Comparison of ENCODE assay signal across 1 cellular context in the genomic region with DNA sequence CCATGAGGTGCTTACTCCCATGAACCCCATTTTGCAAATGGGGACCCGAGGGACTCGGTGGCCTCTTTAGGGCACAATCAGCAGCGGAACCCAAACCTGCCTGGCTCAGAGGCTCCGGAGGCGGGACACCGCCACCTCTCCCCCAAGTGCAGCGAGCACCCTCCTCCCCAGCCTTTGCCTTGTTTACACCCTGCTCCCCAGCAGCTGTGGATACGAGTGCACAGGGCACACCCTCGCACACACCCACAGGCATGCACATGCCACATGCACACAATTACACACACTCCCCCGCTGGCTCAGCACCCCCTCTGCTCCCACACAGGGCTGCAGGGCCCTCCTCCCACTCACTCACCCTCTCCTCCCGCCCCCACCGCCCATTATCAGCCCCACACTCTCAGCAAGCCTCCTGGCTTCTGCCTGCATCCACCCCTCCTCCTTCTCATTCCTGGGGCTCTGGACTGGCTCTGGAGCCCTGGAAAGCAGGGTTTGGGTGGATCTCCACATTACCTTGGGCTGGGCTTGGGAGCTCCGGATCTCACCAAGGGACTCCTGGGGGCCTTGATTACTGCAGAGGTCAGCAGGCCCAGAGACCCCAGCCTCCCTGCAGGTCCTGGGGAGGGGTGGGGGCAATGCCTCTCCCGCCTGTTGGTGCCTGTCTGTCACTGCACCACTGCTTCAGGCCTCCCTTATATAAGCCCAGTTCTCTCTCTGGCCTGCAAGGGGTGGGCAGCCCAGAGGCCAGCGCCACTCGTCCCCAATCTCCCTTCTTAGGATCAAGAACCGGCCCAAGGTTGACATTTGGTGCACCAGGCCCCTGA.
A peak's percentile ranks its signal among the peaks of the same experiment; 100 is the strongest.
TF ChIP-seq lines count a peak whose summit lies in the region.

No MANE protein-coding gene starts in this region.

TF ChIP-seq in HepG2, 621 proteins besides CTCF, POLR2A, EP300 and RAD21 (continued from another document and continues in another):
- TF ChIP-seq, protein P1, sequence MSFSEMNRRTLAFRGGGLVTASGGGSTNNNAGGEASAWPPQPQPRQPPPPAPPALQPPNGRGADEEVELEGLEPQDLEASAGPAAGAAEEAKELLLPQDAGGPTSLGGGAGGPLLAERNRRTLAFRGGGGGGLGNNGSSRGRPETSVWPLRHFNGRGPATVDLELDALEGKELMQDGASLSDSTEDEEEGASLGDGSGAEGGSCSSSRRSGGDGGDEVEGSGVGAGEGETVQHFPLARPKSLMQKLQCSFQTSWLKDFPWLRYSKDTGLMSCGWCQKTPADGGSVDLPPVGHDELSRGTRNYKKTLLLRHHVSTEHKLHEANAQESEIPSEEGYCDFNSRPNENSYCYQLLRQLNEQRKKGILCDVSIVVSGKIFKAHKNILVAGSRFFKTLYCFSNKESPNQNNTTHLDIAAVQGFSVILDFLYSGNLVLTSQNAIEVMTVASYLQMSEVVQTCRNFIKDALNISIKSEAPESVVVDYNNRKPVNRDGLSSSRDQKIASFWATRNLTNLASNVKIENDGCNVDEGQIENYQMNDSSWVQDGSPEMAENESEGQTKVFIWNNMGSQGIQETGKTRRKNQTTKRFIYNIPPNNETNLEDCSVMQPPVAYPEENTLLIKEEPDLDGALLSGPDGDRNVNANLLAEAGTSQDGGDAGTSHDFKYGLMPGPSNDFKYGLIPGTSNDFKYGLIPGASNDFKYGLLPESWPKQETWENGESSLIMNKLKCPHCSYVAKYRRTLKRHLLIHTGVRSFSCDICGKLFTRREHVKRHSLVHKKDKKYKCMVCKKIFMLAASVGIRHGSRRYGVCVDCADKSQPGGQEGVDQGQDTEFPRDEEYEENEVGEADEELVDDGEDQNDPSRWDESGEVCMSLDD (CRISPR knock-in tag; IDR thresholded peaks at IDR 0.05; ENCODE audit: borderline replicate concordance), result peak; percentile 91
- TF ChIP-seq ZNF780A (CRISPR knock-in tag; IDR thresholded peaks at IDR 0.05) (no peak), ELF1 (CRISPR knock-in tag; IDR thresholded peaks at IDR 0.05) (no peak), ZNF317 (CRISPR knock-in tag; IDR thresholded peaks at IDR 0.05) (no peak), MEIS2 (CRISPR knock-in tag; IDR thresholded peaks at IDR 0.05) (no peak), JARID2 (CRISPR knock-in tag; IDR thresholded peaks at IDR 0.05; ENCODE audit: insufficient replicate concordance) (no peak), KDM4B (CRISPR knock-in tag; IDR thresholded peaks at IDR 0.05) (no peak), ZNF263 (CRISPR knock-in tag; IDR thresholded peaks at IDR 0.05) (peak; percentile 93), SNAPC2 (CRISPR knock-in tag; IDR thresholded peaks at IDR 0.05) (no peak), HIVEP1 (CRISPR knock-in tag; IDR thresholded peaks at IDR 0.05) (no peak), NFRKB (IDR thresholded peaks at IDR 0.05) (no peak), ZNF335 (CRISPR knock-in tag; IDR thresholded peaks at IDR 0.05) (no peak), ZNF589 (CRISPR knock-in tag; conservative IDR thresholded peaks at IDR 0.05) (no peak), TCF7 (IDR thresholded peaks at IDR 0.05; ENCODE audit: low read depth) (no peak), MBNL3 (CRISPR knock-in tag; conservative IDR thresholded peaks at IDR 0.05) (no peak), SOX13 (IDR thresholded peaks at IDR 0.05) (no peak), SOX13 (CRISPR knock-in tag; conservative IDR thresholded peaks at IDR 0.05 in 1 of 2, IDR thresholded peaks at IDR 0.05 in 1 of 2) (0 out of 4 replicates have a peak, but pooled peaks of 1 of the 2 experiments have one; percentile 27), TOPORS (CRISPR knock-in tag; IDR thresholded peaks at IDR 0.05) (no peak), ZNF781 (CRISPR knock-in tag; IDR thresholded peaks at IDR 0.05; ENCODE audit: borderline replicate concordance, not compliant biosample characterization) (no peak), ZNF12 (CRISPR knock-in tag; IDR thresholded peaks at IDR 0.05) (no peak), ZFP36L1 (CRISPR knock-in tag; IDR thresholded peaks at IDR 0.05) (no peak), HNF4A (CRISPR knock-in tag; IDR thresholded peaks at IDR 0.05) (peak; percentile 56), FOXK2 (IDR thresholded peaks at IDR 0.05) (peak; percentile 68; the same call in 1 of the 2 replicates), ATAD3A (CRISPR knock-in tag; IDR thresholded peaks at IDR 0.05) (no peak), TSC22D2 (CRISPR knock-in tag; IDR thresholded peaks at IDR 0.05; ENCODE audit: borderline replicate concordance) (no peak), XBP1 (CRISPR knock-in tag; IDR thresholded peaks at IDR 0.05) (no peak), FOXA3 (CRISPR knock-in tag; IDR thresholded peaks at IDR 0.05) (peak; percentile 84)
- TF ChIP-seq, protein P2, sequence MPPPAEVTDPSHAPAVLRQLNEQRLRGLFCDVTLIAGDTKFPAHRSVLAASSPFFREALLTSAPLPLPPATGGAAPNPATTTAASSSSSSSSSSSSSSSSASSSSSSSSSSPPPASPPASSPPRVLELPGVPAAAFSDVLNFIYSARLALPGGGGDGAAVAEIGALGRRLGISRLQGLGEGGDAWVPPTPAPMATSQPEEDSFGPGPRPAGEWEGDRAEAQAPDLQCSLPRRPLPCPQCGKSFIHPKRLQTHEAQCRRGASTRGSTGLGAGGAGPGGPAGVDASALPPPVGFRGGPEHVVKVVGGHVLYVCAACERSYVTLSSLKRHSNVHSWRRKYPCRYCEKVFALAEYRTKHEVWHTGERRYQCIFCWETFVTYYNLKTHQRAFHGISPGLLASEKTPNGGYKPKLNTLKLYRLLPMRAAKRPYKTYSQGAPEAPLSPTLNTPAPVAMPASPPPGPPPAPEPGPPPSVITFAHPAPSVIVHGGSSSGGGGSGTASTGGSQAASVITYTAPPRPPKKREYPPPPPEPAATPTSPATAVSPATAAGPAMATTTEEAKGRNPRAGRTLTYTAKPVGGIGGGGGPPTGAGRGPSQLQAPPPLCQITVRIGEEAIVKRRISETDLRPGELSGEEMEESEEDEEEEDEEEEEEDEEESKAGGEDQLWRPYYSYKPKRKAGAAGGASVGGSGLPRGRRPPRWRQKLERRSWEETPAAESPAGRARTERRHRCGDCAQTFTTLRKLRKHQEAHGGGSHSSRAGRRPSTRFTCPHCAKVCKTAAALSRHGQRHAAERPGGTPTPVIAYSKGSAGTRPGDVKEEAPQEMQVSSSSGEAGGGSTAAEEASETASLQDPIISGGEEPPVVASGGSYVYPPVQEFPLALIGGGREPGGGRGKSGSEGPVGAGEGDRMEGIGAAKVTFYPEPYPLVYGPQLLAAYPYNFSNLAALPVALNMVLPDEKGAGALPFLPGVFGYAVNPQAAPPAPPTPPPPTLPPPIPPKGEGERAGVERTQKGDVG (CRISPR knock-in tag; IDR thresholded peaks at IDR 0.05; ENCODE audit: borderline replicate concordance), result peak; percentile 56; the same call in 1 of the 2 replicates
- TF ChIP-seq, protein P3, sequence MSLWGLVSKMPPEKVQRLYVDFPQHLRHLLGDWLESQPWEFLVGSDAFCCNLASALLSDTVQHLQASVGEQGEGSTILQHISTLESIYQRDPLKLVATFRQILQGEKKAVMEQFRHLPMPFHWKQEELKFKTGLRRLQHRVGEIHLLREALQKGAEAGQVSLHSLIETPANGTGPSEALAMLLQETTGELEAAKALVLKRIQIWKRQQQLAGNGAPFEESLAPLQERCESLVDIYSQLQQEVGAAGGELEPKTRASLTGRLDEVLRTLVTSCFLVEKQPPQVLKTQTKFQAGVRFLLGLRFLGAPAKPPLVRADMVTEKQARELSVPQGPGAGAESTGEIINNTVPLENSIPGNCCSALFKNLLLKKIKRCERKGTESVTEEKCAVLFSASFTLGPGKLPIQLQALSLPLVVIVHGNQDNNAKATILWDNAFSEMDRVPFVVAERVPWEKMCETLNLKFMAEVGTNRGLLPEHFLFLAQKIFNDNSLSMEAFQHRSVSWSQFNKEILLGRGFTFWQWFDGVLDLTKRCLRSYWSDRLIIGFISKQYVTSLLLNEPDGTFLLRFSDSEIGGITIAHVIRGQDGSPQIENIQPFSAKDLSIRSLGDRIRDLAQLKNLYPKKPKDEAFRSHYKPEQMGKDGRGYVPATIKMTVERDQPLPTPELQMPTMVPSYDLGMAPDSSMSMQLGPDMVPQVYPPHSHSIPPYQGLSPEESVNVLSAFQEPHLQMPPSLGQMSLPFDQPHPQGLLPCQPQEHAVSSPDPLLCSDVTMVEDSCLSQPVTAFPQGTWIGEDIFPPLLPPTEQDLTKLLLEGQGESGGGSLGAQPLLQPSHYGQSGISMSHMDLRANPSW (CRISPR knock-in tag; IDR thresholded peaks at IDR 0.05; ENCODE audit: borderline replicate concordance), result no peak
- TF ChIP-seq, protein P4, sequence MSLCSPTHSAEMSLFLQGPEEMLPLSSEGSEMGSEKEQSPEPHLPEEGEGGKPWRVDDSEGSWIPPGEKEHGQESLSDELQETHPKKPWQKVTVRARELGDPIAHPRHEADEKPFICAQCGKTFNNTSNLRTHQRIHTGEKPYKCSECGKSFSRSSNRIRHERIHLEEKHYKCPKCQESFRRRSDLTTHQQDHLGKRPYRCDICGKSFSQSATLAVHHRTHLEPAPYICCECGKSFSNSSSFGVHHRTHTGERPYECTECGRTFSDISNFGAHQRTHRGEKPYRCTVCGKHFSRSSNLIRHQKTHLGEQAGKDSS (CRISPR knock-in tag; IDR thresholded peaks at IDR 0.05; ENCODE audit: borderline replicate concordance, low read depth), result no peak
- TF ChIP-seq, protein P5, sequence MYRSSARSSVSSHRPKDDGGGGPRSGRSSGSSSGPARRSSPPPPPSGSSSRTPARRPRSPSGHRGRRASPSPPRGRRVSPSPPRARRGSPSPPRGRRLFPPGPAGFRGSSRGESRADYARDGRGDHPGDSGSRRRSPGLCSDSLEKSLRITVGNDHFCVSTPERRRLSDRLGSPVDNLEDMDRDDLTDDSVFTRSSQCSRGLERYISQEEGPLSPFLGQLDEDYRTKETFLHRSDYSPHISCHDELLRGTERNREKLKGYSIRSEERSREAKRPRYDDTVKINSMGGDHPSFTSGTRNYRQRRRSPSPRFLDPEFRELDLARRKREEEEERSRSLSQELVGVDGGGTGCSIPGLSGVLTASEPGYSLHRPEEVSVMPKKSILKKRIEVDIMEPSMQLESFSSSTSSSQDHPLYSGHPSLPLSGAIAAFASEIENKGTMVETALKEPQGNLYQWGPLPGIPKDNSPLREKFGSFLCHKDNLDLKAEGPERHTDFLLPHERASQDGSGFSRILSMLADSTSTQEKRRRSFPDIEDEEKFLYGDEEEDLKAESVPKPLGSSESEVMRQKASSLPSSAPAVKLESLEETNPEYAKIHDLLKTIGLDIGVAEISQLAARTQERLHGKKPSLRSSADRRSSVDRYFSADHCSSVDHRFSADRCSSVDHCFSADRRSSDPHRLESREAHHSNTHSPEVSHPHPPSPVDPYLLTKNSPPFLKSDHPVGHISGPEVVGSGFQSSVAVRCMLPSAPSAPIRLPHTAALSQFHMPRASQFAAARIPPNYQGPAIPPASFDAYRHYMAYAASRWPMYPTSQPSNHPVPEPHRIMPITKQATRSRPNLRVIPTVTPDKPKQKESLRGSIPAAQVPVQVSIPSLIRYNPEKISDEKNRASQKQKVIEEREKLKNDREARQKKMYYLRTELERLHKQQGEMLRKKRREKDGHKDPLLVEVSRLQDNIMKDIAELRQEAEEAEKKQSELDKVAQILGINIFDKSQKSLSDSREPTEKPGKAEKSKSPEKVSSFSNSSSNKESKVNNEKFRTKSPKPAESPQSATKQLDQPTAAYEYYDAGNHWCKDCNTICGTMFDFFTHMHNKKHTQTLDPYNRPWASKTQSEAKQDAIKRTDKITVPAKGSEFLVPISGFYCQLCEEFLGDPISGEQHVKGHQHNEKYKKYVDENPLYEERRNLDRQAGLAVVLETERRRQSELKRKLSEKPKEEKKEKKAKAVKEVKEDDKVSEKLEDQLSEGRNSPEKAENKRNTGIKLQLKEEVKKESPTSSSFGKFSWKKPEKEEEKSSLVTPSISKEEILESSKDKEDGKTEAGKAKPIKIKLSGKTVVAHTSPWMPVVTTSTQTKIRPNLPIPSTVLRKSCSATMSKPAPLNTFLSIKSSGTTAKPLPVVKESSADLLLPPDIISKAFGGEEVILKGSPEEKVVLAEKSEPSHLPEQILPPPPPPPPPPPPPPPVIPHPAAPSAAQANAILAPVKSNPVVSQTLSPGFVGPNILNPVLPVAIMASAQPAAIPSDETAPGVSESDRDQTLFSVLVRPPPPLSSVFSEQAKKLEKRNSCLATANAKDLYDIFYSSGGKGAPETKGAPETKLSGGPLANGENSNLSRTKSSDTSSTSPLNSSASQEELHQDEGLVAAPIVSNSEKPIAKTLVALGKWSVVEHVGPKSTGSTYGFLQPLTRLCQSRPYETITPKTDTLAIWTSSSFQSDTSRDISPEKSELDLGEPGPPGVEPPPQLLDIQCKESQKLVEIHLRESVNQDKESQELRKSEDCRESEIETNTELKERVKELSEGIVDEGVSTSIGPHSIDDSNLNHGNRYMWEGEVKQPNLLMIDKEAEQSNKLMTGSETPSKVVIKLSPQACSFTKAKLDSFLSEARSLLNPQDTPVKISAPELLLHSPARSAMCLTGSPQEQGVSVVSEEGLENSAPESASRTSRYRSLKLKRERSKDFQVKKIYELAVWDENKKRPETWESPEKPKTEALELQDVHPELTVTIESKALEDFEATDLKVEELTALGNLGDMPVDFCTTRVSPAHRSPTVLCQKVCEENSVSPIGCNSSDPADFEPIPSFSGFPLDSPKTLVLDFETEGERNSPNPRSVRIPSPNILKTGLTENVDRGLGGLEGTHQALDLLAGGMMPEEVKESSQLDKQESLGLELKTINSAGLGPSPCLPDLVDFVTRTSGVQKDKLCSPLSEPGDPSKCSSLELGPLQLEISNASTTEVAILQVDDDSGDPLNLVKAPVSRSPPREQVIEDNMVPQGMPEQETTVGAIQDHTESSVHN (CRISPR knock-in tag; IDR thresholded peaks at IDR 0.05), result no peak
- TF ChIP-seq, protein P6, sequence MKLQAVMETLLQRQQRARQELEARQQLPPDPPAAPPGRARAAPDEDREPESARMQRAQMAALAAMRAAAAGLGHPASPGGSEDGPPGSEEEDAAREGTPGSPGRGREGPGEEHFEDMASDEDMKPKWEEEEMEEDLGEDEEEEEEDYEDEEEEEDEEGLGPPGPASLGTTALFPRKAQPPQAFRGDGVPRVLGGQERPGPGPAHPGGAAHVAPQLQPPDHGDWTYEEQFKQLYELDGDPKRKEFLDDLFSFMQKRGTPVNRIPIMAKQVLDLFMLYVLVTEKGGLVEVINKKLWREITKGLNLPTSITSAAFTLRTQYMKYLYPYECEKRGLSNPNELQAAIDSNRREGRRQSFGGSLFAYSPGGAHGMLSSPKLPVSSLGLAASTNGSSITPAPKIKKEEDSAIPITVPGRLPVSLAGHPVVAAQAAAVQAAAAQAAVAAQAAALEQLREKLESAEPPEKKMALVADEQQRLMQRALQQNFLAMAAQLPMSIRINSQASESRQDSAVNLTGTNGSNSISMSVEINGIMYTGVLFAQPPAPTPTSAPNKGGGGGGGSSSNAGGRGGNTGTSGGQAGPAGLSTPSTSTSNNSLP (IDR thresholded peaks at IDR 0.05; ENCODE audit: low read depth, low read length), result no peak
- TF ChIP-seq, protein P7, sequence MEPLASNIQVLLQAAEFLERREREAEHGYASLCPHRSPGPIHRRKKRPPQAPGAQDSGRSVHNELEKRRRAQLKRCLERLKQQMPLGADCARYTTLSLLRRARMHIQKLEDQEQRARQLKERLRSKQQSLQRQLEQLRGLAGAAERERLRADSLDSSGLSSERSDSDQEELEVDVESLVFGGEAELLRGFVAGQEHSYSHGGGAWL (CRISPR knock-in tag; IDR thresholded peaks at IDR 0.05), result 0 out of 2 replicates have a peak, but pooled peaks have one; percentile 28
- TF ChIP-seq, protein P8, sequence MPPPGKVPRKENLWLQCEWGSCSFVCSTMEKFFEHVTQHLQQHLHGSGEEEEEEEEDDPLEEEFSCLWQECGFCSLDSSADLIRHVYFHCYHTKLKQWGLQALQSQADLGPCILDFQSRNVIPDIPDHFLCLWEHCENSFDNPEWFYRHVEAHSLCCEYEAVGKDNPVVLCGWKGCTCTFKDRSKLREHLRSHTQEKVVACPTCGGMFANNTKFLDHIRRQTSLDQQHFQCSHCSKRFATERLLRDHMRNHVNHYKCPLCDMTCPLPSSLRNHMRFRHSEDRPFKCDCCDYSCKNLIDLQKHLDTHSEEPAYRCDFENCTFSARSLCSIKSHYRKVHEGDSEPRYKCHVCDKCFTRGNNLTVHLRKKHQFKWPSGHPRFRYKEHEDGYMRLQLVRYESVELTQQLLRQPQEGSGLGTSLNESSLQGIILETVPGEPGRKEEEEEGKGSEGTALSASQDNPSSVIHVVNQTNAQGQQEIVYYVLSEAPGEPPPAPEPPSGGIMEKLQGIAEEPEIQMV (CRISPR knock-in tag; IDR thresholded peaks at IDR 0.05; ENCODE audit: low read depth), result no peak
